Comparison of ENCODE assay signal across 11 cellular contexts in genomic region chr4:41141910-41142309, GRCh38.
DNase-seq lines count a peak whose midpoint lies in the region; ATAC-seq, FAIRE-seq and TF ChIP-seq lines count a peak whose summit lies in the region.
"Had no signal": no experiment of that assay in that cellular context is flagged by ENCODE, and none has a peak within 500 bp of the region (broad histone marks: within the 10 kb centered on the region; RNA-seq: fewer than 3 reads in every experiment).

No MANE protein-coding gene starts in this region.

- peaks cover 0 to 52% (median 33%) of the 10 kb centered on the region in 12 donors for H3K4me1 ChIP-seq in heart left ventricle
- H3K4me1 ChIP-seq in muscle layer of colon (ENCODE audit: insufficient read depth, low read length) = peaks cover 51% of the 10 kb centered on the region
- no peaks in the 10 kb centered on the region for H3K4me1 ChIP-seq in urinary bladder (ENCODE audit: insufficient read depth)
- H3K4me1 ChIP-seq in small intestine (ENCODE audit: control insufficient read depth in 2 of 2, insufficient read depth in 1 of 2, low read depth in 1 of 2, low read length in 1 of 2) = peaks cover 0 to 5% of the 10 kb centered on the region in 2 donors

- TF ChIP-seq POLR2A in heart left ventricle (IDR thresholded peaks at IDR 0.05) = no peak

- H3K9ac ChIP-seq in muscle layer of colon (ENCODE audit: low read length) = no peak overlapping the region

- no peak for FAIRE-seq in small intestine (lab: Jason Lieb, UNC)
- FAIRE-seq: GM19239 had no signal

- peak overlapping the region; percentile 56 to 89 (median 72) for H3K27ac ChIP-seq in heart left ventricle
- H3K27ac ChIP-seq in dorsolateral prefrontal cortex = peak overlapping the region in 57 of 59 donors; percentile 70 to 100 (median 96)
- peak overlapping the region; percentile 90 for H3K27ac ChIP-seq in muscle layer of colon (ENCODE audit: low read depth, low read length)
- H3K27ac ChIP-seq in urinary bladder (ENCODE audit: low read depth) = peak overlapping the region; percentile 31
- peak overlapping the region in 1 of 2 donors; percentile 14 for H3K27ac ChIP-seq in small intestine (ENCODE audit: low read depth in 1 of 2, low read length in 1 of 2)
- H3K27ac ChIP-seq: 22Rv1 had no signal

- DNase-seq in heart left ventricle (no peak), Right ventricle myocardium superior (no peak), dorsolateral prefrontal cortex (no peak), T1000 (lab: John Stamatoyannopoulos, UW) (no peak), KBM-7 (no peak), small intestine (no peak)
- DNase-seq: T-helper 17 cell had no signal

- no peak for TF ChIP-seq CTCF in heart left ventricle (IDR thresholded peaks at IDR 0.05)
- TF ChIP-seq CTCF in dorsolateral prefrontal cortex (IDR thresholded peaks at IDR 0.05 in 54 of 56, conservative IDR thresholded peaks at IDR 0.05 in 2 of 56; ENCODE audit: low read depth in 1 of 56, partially characterized antibody in 56 of 56) = no peak

- H3K36me3 ChIP-seq in heart left ventricle (no peaks in the 10 kb centered on the region), muscle layer of colon (ENCODE audit: insufficient read depth, low read length) (no peaks in the 10 kb centered on the region), urinary bladder (ENCODE audit: insufficient read depth) (no peaks in the 10 kb centered on the region), small intestine (ENCODE audit: control insufficient read depth in 2 of 2, insufficient read depth in 2 of 2, low read length in 2 of 2) (no peaks in the 10 kb centered on the region)

- H3K27me3 ChIP-seq in heart left ventricle = no peaks in the 10 kb centered on the region
- no peaks in the 10 kb centered on the region for H3K27me3 ChIP-seq in dorsolateral prefrontal cortex
- no peaks in the 10 kb centered on the region for H3K27me3 ChIP-seq in muscle layer of colon (ENCODE audit: control insufficient read depth in 1 of 2, insufficient read depth in 2 of 2, low read length in 2 of 2)
- H3K27me3 ChIP-seq in small intestine (ENCODE audit: control insufficient read depth in 2 of 2, insufficient read depth in 2 of 2, low read length in 2 of 2) = no peaks in the 10 kb centered on the region

- in situ Hi-C loops in KBM-7 (cut with MboI; ENCODE audit: low pct_unique_long_range_greater_than_20kb, low sequenced_read_pairs) = no loop called here

- H3K4me3 ChIP-seq in heart left ventricle = no peak overlapping the region
- no peak overlapping the region for H3K4me3 ChIP-seq in dorsolateral prefrontal cortex
- no peak overlapping the region for H3K4me3 ChIP-seq in muscle layer of colon (ENCODE audit: low read depth in 1 of 2, low read length in 2 of 2)
- H3K4me3 ChIP-seq in urinary bladder (ENCODE audit: low read depth, low read length) = no peak overlapping the region
- no peak overlapping the region for H3K4me3 ChIP-seq in small intestine (ENCODE audit: low read depth in 1 of 2, low read length in 2 of 2)

- ATAC-seq in heart left ventricle (peak in 2 of 4 donors; percentile 14 to 73), Right ventricle myocardium superior (ENCODE audit: poor library complexity) (no peak)
- ATAC-seq: T-helper 17 cell had no signal

- H3K9me3 ChIP-seq in heart left ventricle (peaks cover 0 to 13% (median 0%) of the 10 kb centered on the region in 12 donors), muscle layer of colon (ENCODE audit: low read length) (no peaks in the 10 kb centered on the region), small intestine (ENCODE audit: control insufficient read depth, low read depth) (no peaks in the 10 kb centered on the region)

- intact Hi-C loops in heart left ventricle (cut with DNase I) (loop anchor here in 5 of 10 donors (5.0 to 10.0 kb wide), 4 partner anchors 53 to 70 kb away; partner anchors contain the start of gene APBB2 (in 1 of the 5)), Right ventricle myocardium superior (cut with DNase I) (no loop called here), dorsolateral prefrontal cortex (cut with DNase I) (loop anchor here (10.0 kb wide), 2 partner anchors 67 to 157 kb away; no protein-coding TSS in a partner anchor)

- 62 to 81% (median 72%) methylated on average over 1 of the region's 1 CpG for WGBS in heart left ventricle, 4 donors
- WGBS in urinary bladder = 32% methylated on average over 1 of the region's 1 CpG
- 61 to 71% (median 64%) methylated on average over 1 of the region's 1 CpG for WGBS in small intestine, 3 donors
